ENCODE assay signal across 1 cellular context in genomic region chr1:229227298-229227919, GRCh38.
TF ChIP-seq lines count a peak whose summit lies in the region.

No MANE protein-coding gene starts in this region.

TF ChIP-seq in HepG2, 621 proteins besides CTCF, POLR2A, EP300 and RAD21 (continued from another document and continues in another):
- TF ChIP-seq NFE2L2 (IDR thresholded peaks at IDR 0.05; ENCODE audit: low read length) (no peak), ZNF205 (CRISPR knock-in tag; IDR thresholded peaks at IDR 0.05) (no peak), ETV5 (CRISPR knock-in tag; IDR thresholded peaks at IDR 0.05; ENCODE audit: borderline replicate concordance) (no peak), ZNF512B (CRISPR knock-in tag; IDR thresholded peaks at IDR 0.05; ENCODE audit: borderline replicate concordance) (no peak), WIZ (CRISPR knock-in tag; IDR thresholded peaks at IDR 0.05) (no peak), ZKSCAN8 (CRISPR knock-in tag; IDR thresholded peaks at IDR 0.05; ENCODE audit: borderline replicate concordance) (no peak), KLF16 (CRISPR knock-in tag; IDR thresholded peaks at IDR 0.05) (peak in 1 of 2 experiments; percentile 52; a peak in 1 of 4 replicates), STAG1 (CRISPR knock-in tag; IDR thresholded peaks at IDR 0.05) (peak; percentile 95), HNF4G (IDR thresholded peaks at IDR 0.05; ENCODE audit: borderline replicate concordance, low read depth, low read length) (no peak), HNF4G (CRISPR knock-in tag; IDR thresholded peaks at IDR 0.05; ENCODE audit: borderline replicate concordance, low read depth) (no peak), MXD3 (CRISPR knock-in tag; IDR thresholded peaks at IDR 0.05) (no peak), ONECUT2 (CRISPR knock-in tag; IDR thresholded peaks at IDR 0.05) (no peak), SNRNP70 (IDR thresholded peaks at IDR 0.05; ENCODE audit: low read depth, low read length) (no peak), STAT5B (CRISPR knock-in tag; IDR thresholded peaks at IDR 0.05) (no peak), ZNF816 (CRISPR knock-in tag; IDR thresholded peaks at IDR 0.05; ENCODE audit: borderline replicate concordance) (0 out of 2 replicates have a peak, but pooled peaks have one; percentile 42), PTBP1 (IDR thresholded peaks at IDR 0.05; ENCODE audit: low read depth, low read length, poor library complexity, severe bottlenecking) (no peak), ZNF20 (CRISPR knock-in tag; IDR thresholded peaks at IDR 0.05) (no peak), ZNF232 (CRISPR knock-in tag; IDR thresholded peaks at IDR 0.05; ENCODE audit: borderline replicate concordance) (no peak), ZNF644 (CRISPR knock-in tag; IDR thresholded peaks at IDR 0.05; ENCODE audit: low read depth) (no peak), ZMYM3 (CRISPR knock-in tag; IDR thresholded peaks at IDR 0.05) (peak; percentile 84), CREM (IDR thresholded peaks at IDR 0.05) (no peak), CREM (CRISPR knock-in tag; IDR thresholded peaks at IDR 0.05) (no peak), NFYB (CRISPR knock-in tag; IDR thresholded peaks at IDR 0.05) (no peak), NCOA1 (CRISPR knock-in tag; IDR thresholded peaks at IDR 0.05) (no peak), ZNF670 (CRISPR knock-in tag; IDR thresholded peaks at IDR 0.05; ENCODE audit: borderline replicate concordance) (no peak), BHLHE40 (IDR thresholded peaks at IDR 0.05; ENCODE audit: low read length) (peak; percentile 29; the same call in 1 of the 2 replicates), PAF1 (CRISPR knock-in tag; IDR thresholded peaks at IDR 0.05) (no peak), GATA4 (IDR thresholded peaks at IDR 0.05; ENCODE audit: borderline replicate concordance, low read depth) (no peak), POGK (CRISPR knock-in tag; conservative IDR thresholded peaks at IDR 0.05) (no peak), ZBTB49 (CRISPR knock-in tag; IDR thresholded peaks at IDR 0.05; ENCODE audit: borderline replicate concordance) (no peak), ZNF276 (CRISPR knock-in tag; IDR thresholded peaks at IDR 0.05; ENCODE audit: low read depth) (no peak), ZNF569 (CRISPR knock-in tag; IDR thresholded peaks at IDR 0.05; ENCODE audit: borderline replicate concordance) (no peak), ZNF350 (CRISPR knock-in tag; IDR thresholded peaks at IDR 0.05; ENCODE audit: borderline replicate concordance, low read depth) (peak; percentile 54; the same call in 1 of the 2 replicates), CBX2 (IDR thresholded peaks at IDR 0.05; ENCODE audit: low read depth, low read length) (no peak), CBX2 (CRISPR knock-in tag; IDR thresholded peaks at IDR 0.05; ENCODE audit: low read depth) (no peak), ZGPAT (CRISPR knock-in tag; IDR thresholded peaks at IDR 0.05) (peak; percentile 41; the same call in 1 of the 2 replicates), SP2 (CRISPR knock-in tag; IDR thresholded peaks at IDR 0.05) (no peak), ETS1 (CRISPR knock-in tag; IDR thresholded peaks at IDR 0.05) (no peak), NR2F2 (IDR thresholded peaks at IDR 0.05; ENCODE audit: borderline replicate concordance, low read depth) (no peak), ZNF362 (CRISPR knock-in tag; IDR thresholded peaks at IDR 0.05; ENCODE audit: borderline replicate concordance) (no peak), SNAPC2 (CRISPR knock-in tag; IDR thresholded peaks at IDR 0.05) (no peak), ATF2 (CRISPR knock-in tag; IDR thresholded peaks at IDR 0.05) (no peak; the same call in 1 of the 2 replicates), THAP9 (CRISPR knock-in tag; IDR thresholded peaks at IDR 0.05; ENCODE audit: borderline replicate concordance) (no peak), FIP1L1 (IDR thresholded peaks at IDR 0.05; ENCODE audit: borderline replicate concordance, insufficient read depth, low read depth, low read length) (no peak), ERF (CRISPR knock-in tag; IDR thresholded peaks at IDR 0.05) (peak; percentile 24; the same call in 1 of the 2 replicates), KAT2B (IDR thresholded peaks at IDR 0.05; ENCODE audit: borderline replicate concordance, low read depth, low read length) (no peak)
